1 cellular context compared by ENCODE assay signal in genomic region chr6:24402697-24403500, GRCh38.
TF ChIP-seq lines count a peak whose summit lies in the region.

MRS2 (plus strand) TSS chr6:24402936; CDS start chr6:24403047, 111 bp downstream.

TF ChIP-seq in WTC11, 78 proteins besides CTCF, POLR2A, EP300 and RAD21 (continued from another document and continues in another):
- TF ChIP-seq HMGXB4 (CRISPR knock-in tag; IDR thresholded peaks at IDR 0.05) (peak; percentile 72; the same call in 1 of the 2 replicates), JAZF1 (CRISPR knock-in tag; IDR thresholded peaks at IDR 0.05) (no peak), OVOL2 (CRISPR knock-in tag; IDR thresholded peaks at IDR 0.05; ENCODE audit: borderline replicate concordance) (no peak), CREM (CRISPR knock-in tag; IDR thresholded peaks at IDR 0.05) (no peak), TEAD1 (CRISPR knock-in tag; IDR thresholded peaks at IDR 0.05) (no peak; the same call in 1 of the 2 replicates), NFATC4 (CRISPR knock-in tag; IDR thresholded peaks at IDR 0.05) (no peak), EMX1 (CRISPR knock-in tag; IDR thresholded peaks at IDR 0.05) (no peak), SMAD4 (CRISPR knock-in tag; IDR thresholded peaks at IDR 0.05) (peak; percentile 33; the same call in 1 of the 2 replicates), ZNF263 (CRISPR knock-in tag; IDR thresholded peaks at IDR 0.05; ENCODE audit: low read depth) (no peak), PREB (CRISPR knock-in tag; IDR thresholded peaks at IDR 0.05; ENCODE audit: borderline replicate concordance) (peak; percentile 72; the same call in 1 of the 2 replicates), NR3C1 (CRISPR knock-in tag; conservative IDR thresholded peaks at IDR 0.05; ENCODE audit: low read depth) (no peak), MAX (CRISPR knock-in tag; IDR thresholded peaks at IDR 0.05) (peak; percentile 66), GABPB1 (CRISPR knock-in tag; IDR thresholded peaks at IDR 0.05) (peak; percentile 73; the same call in 1 of the 2 replicates), SP1 (CRISPR knock-in tag; conservative IDR thresholded peaks at IDR 0.05) (peak; percentile 80; the same call in 1 of the 2 replicates), TCF7 (CRISPR knock-in tag; IDR thresholded peaks at IDR 0.05; ENCODE audit: low read depth) (0 out of 2 replicates have a peak, but pooled peaks have one; percentile 35), SMAD3 (CRISPR knock-in tag; IDR thresholded peaks at IDR 0.05; ENCODE audit: borderline replicate concordance) (peak; percentile 66; the same call in 1 of the 2 replicates), ZNF396 (CRISPR knock-in tag; IDR thresholded peaks at IDR 0.05; ENCODE audit: borderline replicate concordance) (no peak), ZBTB21 (CRISPR knock-in tag; IDR thresholded peaks at IDR 0.05; ENCODE audit: borderline replicate concordance) (no peak), ELF4 (CRISPR knock-in tag; IDR thresholded peaks at IDR 0.05; ENCODE audit: low read depth) (no peak), NR1H2 (CRISPR knock-in tag; IDR thresholded peaks at IDR 0.05) (no peak), E2F5 (CRISPR knock-in tag; IDR thresholded peaks at IDR 0.05) (peak; percentile 39; the same call in 1 of the 2 replicates), ARID4B (CRISPR knock-in tag; IDR thresholded peaks at IDR 0.05; ENCODE audit: borderline replicate concordance) (peak; percentile 66; the same call in 1 of the 2 replicates), MXD4 (CRISPR knock-in tag; IDR thresholded peaks at IDR 0.05; ENCODE audit: borderline replicate concordance) (no peak), FOXP4 (CRISPR knock-in tag; IDR thresholded peaks at IDR 0.05) (peak; percentile 62; the same call in 1 of the 2 replicates), ZMAT4 (CRISPR knock-in tag; IDR thresholded peaks at IDR 0.05) (no peak), ZNF671 (CRISPR knock-in tag; IDR thresholded peaks at IDR 0.05) (no peak; the same call in 1 of the 2 replicates), ATF6 (CRISPR knock-in tag; IDR thresholded peaks at IDR 0.05) (0 out of 2 replicates have a peak, but pooled peaks have one; percentile 62), ETV6 (CRISPR knock-in tag; IDR thresholded peaks at IDR 0.05) (peak; percentile 74), ERG (CRISPR knock-in tag; IDR thresholded peaks at IDR 0.05) (0 out of 2 replicates have a peak, but pooled peaks have one; percentile 44), GTF2I (CRISPR knock-in tag; conservative IDR thresholded peaks at IDR 0.05) (no peak), AFF4 (CRISPR knock-in tag; IDR thresholded peaks at IDR 0.05; ENCODE audit: borderline replicate concordance) (no peak), ZNF219 (CRISPR knock-in tag; IDR thresholded peaks at IDR 0.05; ENCODE audit: borderline replicate concordance) (0 out of 2 replicates have a peak, but pooled peaks have one; percentile 34), NR2C2 (CRISPR knock-in tag; IDR thresholded peaks at IDR 0.05) (no peak), FOXJ3 (CRISPR knock-in tag; IDR thresholded peaks at IDR 0.05; ENCODE audit: borderline replicate concordance) (no peak)
